13 cellular contexts compared by ENCODE assay signal in the genomic region with DNA sequence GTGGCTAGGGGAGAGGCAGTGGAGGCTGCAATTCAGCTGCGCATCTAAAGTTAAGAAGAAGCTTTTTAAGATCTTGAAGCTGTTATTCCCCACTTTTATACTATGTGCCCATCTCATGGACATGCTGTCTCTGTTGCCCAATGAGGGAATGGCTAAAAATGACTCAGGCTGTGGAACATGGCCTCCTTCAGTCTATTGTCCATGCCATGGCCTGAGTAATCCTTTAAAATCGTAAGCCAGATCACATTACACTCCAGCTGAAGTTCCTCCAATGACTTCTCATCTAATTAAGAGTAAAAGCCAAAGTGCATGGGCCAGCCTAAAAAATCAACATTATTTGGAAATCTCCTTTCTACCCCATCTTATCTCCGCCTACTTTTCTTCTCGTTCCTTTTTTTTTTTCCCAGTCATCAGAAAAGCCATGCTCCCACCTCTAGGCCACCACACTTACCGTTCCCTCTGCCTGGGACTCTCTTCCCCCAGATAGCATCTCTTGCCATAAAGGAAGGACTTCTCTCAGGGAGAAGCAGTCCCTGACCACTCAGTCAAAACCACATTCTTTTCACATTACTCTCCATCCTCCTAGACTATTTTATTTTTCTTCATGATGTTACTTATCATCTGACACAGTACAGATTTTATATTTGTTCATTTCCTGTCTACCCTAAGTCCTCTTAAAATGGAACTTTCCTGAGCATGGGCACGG.
A peak's percentile ranks its signal among the peaks of the same experiment; 100 is the strongest.
DNase-seq lines count a peak whose midpoint lies in the region; ATAC-seq and TF ChIP-seq lines count a peak whose summit lies in the region.
"Had no signal": no experiment of that assay in that cellular context is flagged by ENCODE, and none has a peak within 500 bp of the region (broad histone marks: within the 10 kb centered on the region; RNA-seq: fewer than 3 reads in every experiment).

No MANE protein-coding gene starts in this region.

- peaks cover 6 to 20% of the 10 kb centered on the region in 2 donors for H3K27me3 Mint-ChIP-seq in natural killer cell (ENCODE audit: low read depth in 2 of 2)

- H3K9me3 ChIP-seq in adipocyte (ENCODE audit: control insufficient read depth, low read length) = no peaks in the 10 kb centered on the region
- no peaks in the 10 kb centered on the region for H3K9me3 ChIP-seq in subcutaneous abdominal adipose tissue (ENCODE audit: control insufficient read depth in 5 of 5, low read length in 5 of 5)
- H3K9me3 ChIP-seq: adrenal gland had no signal

- H3K4me3 ChIP-seq in adipocyte (ENCODE audit: low read length) (peak overlapping the region; percentile 35), subcutaneous abdominal adipose tissue (ENCODE audit: low read depth in 1 of 5, low read length in 5 of 5) (no peak overlapping the region)
- H3K4me3 ChIP-seq: adrenal gland had no signal

- H3K9ac ChIP-seq in adipocyte (ENCODE audit: low read length) (peak overlapping the region; percentile 80), subcutaneous abdominal adipose tissue (ENCODE audit: low read length in 5 of 5) (no peak overlapping the region)

- TF ChIP-seq CTCF in natural killer cell (IDR thresholded peaks at IDR 0.05) = no peak

- no peaks in the 10 kb centered on the region for H3K36me3 Mint-ChIP-seq in natural killer cell
- H3K36me3 Mint-ChIP-seq: naive B cell had no signal

- H3K36me3 ChIP-seq in adipocyte (ENCODE audit: control insufficient read depth, insufficient read depth, low read length, severe bottlenecking) (no peaks in the 10 kb centered on the region), subcutaneous abdominal adipose tissue (ENCODE audit: control insufficient read depth in 5 of 5, insufficient read depth in 5 of 5, low read length in 5 of 5) (no peaks in the 10 kb centered on the region)
- H3K36me3 ChIP-seq: adrenal gland had no signal

- intact Hi-C loops in natural killer cell (cut with micrococcal nuclease) = no loop called here

- peaks cover 63% of the 10 kb centered on the region for H3K4me1 ChIP-seq in adipocyte (ENCODE audit: control insufficient read depth, insufficient read depth, low read length)
- H3K4me1 ChIP-seq in subcutaneous abdominal adipose tissue (ENCODE audit: control insufficient read depth in 5 of 5, insufficient read depth in 5 of 5, low read length in 5 of 5) = peaks cover under 1 to 19% (median 15%) of the 10 kb centered on the region in 5 donors
- H3K4me1 ChIP-seq: adrenal gland had no signal

- H3K27me3 ChIP-seq in adipocyte (replicated peaks; ENCODE audit: control insufficient read depth, insufficient read depth, low read length) (no peaks in the 10 kb centered on the region), subcutaneous abdominal adipose tissue (ENCODE audit: control insufficient read depth in 5 of 5, insufficient read depth in 4 of 5, low read length in 5 of 5) (no peaks in the 10 kb centered on the region)
- H3K27me3 ChIP-seq: adrenal gland had no signal

- H3K27ac ChIP-seq in subcutaneous abdominal adipose tissue (ENCODE audit: low read depth, low read length) = peak overlapping the region; percentile 68
- H3K27ac ChIP-seq: adrenal gland had no signal

- no peak for ATAC-seq in natural killer cell

- H3K4me3 Mint-ChIP-seq in natural killer cell = no peak overlapping the region

- no peaks in the 10 kb centered on the region for H3K9me3 Mint-ChIP-seq in natural killer cell
- H3K9me3 Mint-ChIP-seq: naive B cell had no signal

- H3K4me1 Mint-ChIP-seq in natural killer cell = no peaks in the 10 kb centered on the region

- no peak overlapping the region for H3K27ac Mint-ChIP-seq in natural killer cell

- DNase-seq in GOT3 (lab: John Stamatoyannopoulos, UW) = peak; percentile 29
- DNase-seq in adipocyte (ENCODE audit: low read depth) = peak; percentile 86
- peak; percentile 50 for DNase-seq in glomerular endothelial cell (ENCODE audit: extremely low read depth, low read depth, low spot score)
- DNase-seq in NCI-H2081 (lab: John Stamatoyannopoulos, UW) = no peak
- no peak for DNase-seq in NCI-H2081 treated with DMSO at 0.1 percent for 48 hours (lab: John Stamatoyannopoulos, UW)
- DNase-seq in NOMO-1 (lab: John Stamatoyannopoulos, UW; ENCODE audit: unreplicated experiment in 2 of 2) = no peak
- DNase-seq in natural killer cell = no peak
- DNase-seq: adrenal gland; DND-41; naive B cell; NCI-H2171 treated with DMSO at 0.1 percent for 48 hours; stimulated activated CD4-positive, alpha-beta T cell treated with anti-CD3 and anti-CD28 coated beads, Interleukin-4, amount 100 ng/mL, for 4 hours had no signal

Comparison
In these comparisons a context has a peak if more than half of its experiments do, and no peak if none do; other contexts are left out.
1. DNase-seq: peak in GOT3 (single experiment), adipocyte (single experiment) and glomerular endothelial cell (single experiment); none in NCI-H2081 (0 of 2), NCI-H2081 treated with DMSO at 0.1 percent for 48 hours (single experiment), NOMO-1 (0 of 2) and natural killer cell (single experiment).